Comparison of ENCODE assay signal across 8 cellular contexts in genomic region chr4:86891785-86892638, GRCh38. TPM values are rescaled to one million over a fixed set of nuclear protein-coding genes. Genes with fewer than 3 reads are reported as not detected.
DNase-seq lines count a peak whose midpoint lies in the region; ATAC-seq and TF ChIP-seq lines count a peak whose summit lies in the region.

Gene C4orf36 (minus strand): TSS chr4:86892422. CDS start chr4:86891520, 902 bp downstream.

- H3K27me3 ChIP-seq in tibial artery, result no peaks in the 10 kb centered on the region

- no peak for TF ChIP-seq CTCF in tibial artery (IDR thresholded peaks at IDR 0.05)

- H3K36me3 ChIP-seq in tibial artery, result no peaks in the 10 kb centered on the region

- H3K27ac Mint-ChIP-seq in activated T-cell treated with anti-CD3 and anti-CD28 coated beads, Interleukin-2, amount 50 U/mL, for 72 hours, result no peak within 1 kb of the TSS
- peak within 1 kb of the TSS in 1 of 6 donors; percentile 5 for H3K27ac Mint-ChIP-seq in naive B cell

- H3K4me1 Mint-ChIP-seq in activated T-cell treated with anti-CD3 and anti-CD28 coated beads, Interleukin-2, amount 50 U/mL, for 72 hours (ENCODE audit: low read depth), result peaks cover 14% of the 10 kb centered on the region
- peaks cover 0 to 12% (median 6%) of the 10 kb centered on the region in 3 donors for H3K4me1 Mint-ChIP-seq in naive B cell

- H3K27me3 Mint-ChIP-seq in activated T-cell treated with anti-CD3 and anti-CD28 coated beads, Interleukin-2, amount 50 U/mL, for 72 hours (ENCODE audit: low read depth), result peaks cover 31% of the 10 kb centered on the region
- H3K27me3 Mint-ChIP-seq in naive B cell, result peaks cover 17 to 29% (median 26%) of the 10 kb centered on the region in 3 donors

- H3K4me3 Mint-ChIP-seq in activated T-cell treated with anti-CD3 and anti-CD28 coated beads, Interleukin-2, amount 50 U/mL, for 72 hours, result peak within 1 kb of the TSS; percentile 80 to 82
- H3K4me3 Mint-ChIP-seq in naive B cell, result peak within 1 kb of the TSS; percentile 69 to 93 (median 84)

- no peaks in the 10 kb centered on the region for H3K9me3 ChIP-seq in tibial artery

- DNase-seq in Ammon's horn (ENCODE audit: low spot score) (peak; percentile 73), NCI-H774 (lab: John Stamatoyannopoulos, UW) (peak; percentile 25), fibroblast of the conjunctiva (ENCODE audit: low read depth) (peak; percentile 22), naive B cell (peak; percentile 15), tibial artery (peak; percentile 37 to 72)
- peak; percentile 36 to 44 for DNase-seq in activated T-cell treated with anti-CD3 and anti-CD28 coated beads, Interleukin-2, amount 50 U/mL, for 72 hours

- H3K27ac ChIP-seq in tibial artery, result peak within 1 kb of the TSS; percentile 43 to 47

- intact Hi-C loops in tibial artery (cut with DNase I; ENCODE audit: low total_unique reads), result loop anchor here (2.0 kb wide), 1 partner anchor 395 kb away; no protein-coding TSS in a partner anchor

- no peaks in the 10 kb centered on the region for H3K9me3 Mint-ChIP-seq in activated T-cell treated with anti-CD3 and anti-CD28 coated beads, Interleukin-2, amount 50 U/mL, for 72 hours
- H3K9me3 Mint-ChIP-seq in naive B cell, result no peaks in the 10 kb centered on the region

- peaks cover 0 to 17% (median 3%) of the 10 kb centered on the region in 4 donors for H3K4me1 ChIP-seq in tibial artery

- ATAC-seq in GM19025 (IDR thresholded peaks at IDR 0.05; ENCODE audit: low read depth, unreplicated experiment) (peak; percentile 38), HG03432 (IDR thresholded peaks at IDR 0.05; ENCODE audit: unreplicated experiment) (peak; percentile 80), naive B cell (ENCODE audit: low read depth in 2 of 2) (peak; percentile 62 to 67)
- peak; percentile 75 to 78 for ATAC-seq in activated T-cell treated with anti-CD3 and anti-CD28 coated beads, Interleukin-2, amount 50 U/mL, for 72 hours (replicated peaks in 1 of 2)

- peaks cover 0 to 3% of the 10 kb centered on the region in 2 donors for H3K36me3 Mint-ChIP-seq in activated T-cell treated with anti-CD3 and anti-CD28 coated beads, Interleukin-2, amount 50 U/mL, for 72 hours (ENCODE audit: insufficient read depth in 2 of 2)
- H3K36me3 Mint-ChIP-seq in naive B cell, result no peaks in the 10 kb centered on the region

- H3K4me3 ChIP-seq in tibial artery, result peak within 1 kb of the TSS; percentile 55 to 63

RNA-seq across cellular contexts. Expression of gene C4orf36, which starts in this region (rescaled TPM):
- total RNA-seq in activated T-cell treated with anti-CD3 and anti-CD28 coated beads, Interleukin-2, amount 50 U/mL, for 72 hours, result under 1 TPM in 1 of 2 donors, not detected in 1; 0.38 TPM
- polyA plus RNA-seq in naive B cell (ENCODE audit: low read depth in 6 of 6), result not detected

Comparison
In these comparisons a context has a peak if more than half of its experiments do, and no peak if none do; other contexts are left out.
1. Peak in every context shown above with its lines: DNase-seq, ATAC-seq, H3K4me3 ChIP-seq and H3K27ac ChIP-seq.
2. Peak in DNase-seq and ATAC-seq in activated T-cell treated with anti-CD3 and anti-CD28 coated beads, Interleukin-2, amount 50 U/mL, for 72 hours; RNA of the gene not detected or under 1 TPM.
3. Peak in DNase-seq and ATAC-seq in naive B cell; RNA of the gene not detected or under 1 TPM.
4. DNase-seq: peak in every context shown above with its lines; median percentile 73 in Ammon's horn; 54 in tibial artery; 40 in activated T-cell treated with anti-CD3 and anti-CD28 coated beads, Interleukin-2, amount 50 U/mL, for 72 hours; 25 in NCI-H774; 22 in fibroblast of the conjunctiva; 15 in naive B cell.